ENCODE assay signal across 12 cellular contexts in the genomic region with DNA sequence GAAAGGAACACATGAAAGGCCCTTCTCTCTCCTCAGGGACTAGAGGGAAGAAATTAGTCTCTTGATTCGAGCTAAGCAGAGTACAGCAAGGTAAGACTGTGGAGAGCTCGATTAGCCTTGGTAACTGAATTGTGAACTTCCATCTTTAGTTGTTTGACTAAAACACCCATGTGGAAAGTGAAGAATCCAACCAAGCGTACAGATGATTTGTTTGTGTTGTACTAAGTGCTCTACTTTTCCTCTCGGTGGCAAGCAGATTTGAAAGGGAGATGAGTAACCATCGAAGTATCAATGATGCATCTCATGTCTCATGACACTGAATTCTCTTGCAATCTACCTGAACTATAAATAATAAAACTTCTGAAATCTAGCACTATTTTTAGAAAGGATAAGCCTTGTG.
DNase-seq lines count a peak whose midpoint lies in the region; ATAC-seq lines count a peak whose summit lies in the region.
"Had no signal": no experiment of that assay in that cellular context is flagged by ENCODE, and none has a peak within 500 bp of the region (broad histone marks: within the 10 kb centered on the region; RNA-seq: fewer than 3 reads in every experiment).

No MANE protein-coding gene starts in this region.

- ATAC-seq in GM19328 (IDR thresholded peaks at IDR 0.05; ENCODE audit: unreplicated experiment) (peak; percentile 50), HG02852 (IDR thresholded peaks at IDR 0.05; ENCODE audit: unreplicated experiment) (peak; percentile 80)
- ATAC-seq: mucosa of descending colon had no signal

- DNase-seq in COLO668 (lab: John Stamatoyannopoulos, UW; ENCODE audit: unreplicated experiment) (peak; percentile 7), NCI-H345 (lab: John Stamatoyannopoulos, UW) (peak; percentile 53), GOT3 (lab: John Stamatoyannopoulos, UW) (no peak), midbrain (lab: John Stamatoyannopoulos, UW) (no peak), GDM1 (lab: John Stamatoyannopoulos, UW) (no peak), substantia nigra (lab: John Stamatoyannopoulos, UW) (no peak)
- DNase-seq: activated CD4-positive, alpha-beta T cell treated with anti-CD3 and anti-CD28 coated beads for 4 hours; heart right ventricle; mucosa of descending colon; NCI-H446 had no signal

- no peak overlapping the region for H3K27ac ChIP-seq in substantia nigra (ENCODE audit: low read depth, low read length, poor library complexity, severe bottlenecking)
- H3K27ac ChIP-seq: heart right ventricle had no signal

Comparison
In these comparisons a context has a peak if more than half of its experiments do, and no peak if none do; other contexts are left out.
1. DNase-seq: peak in COLO668 (single experiment) and NCI-H345 (single experiment); none in GOT3 (single experiment), midbrain (single experiment), GDM1 (single experiment) and substantia nigra (0 of 49).